17 cellular contexts compared by ENCODE assay signal in genomic region chr9:79616971-79617370, GRCh38.
"Had no signal": no experiment of that assay in that cellular context is flagged by ENCODE, and none has a peak within 500 bp of the region (broad histone marks: within the 10 kb centered on the region; RNA-seq: fewer than 3 reads in every experiment).

No MANE protein-coding gene starts in this region.

- H3K9me3 Mint-ChIP-seq: activated naive CD4-positive, alpha-beta T cell treated with anti-CD3 and anti-CD28 coated beads for 36 hours; activated T-cell treated with anti-CD3 and anti-CD28 coated beads, Interleukin-2, amount 50 U/mL, for 24 hours; activated T-helper 2 cell treated with anti-CD3 and anti-CD28 coated beads, Interferon-gamma antibody, Interleukin-2, Interleukin-4, amounts not matched to agents 10 μg/mL and 5 μg/mL and 100 μg/mL, durations not matched to agents 14 hours and 24 hours and 36 hours; immature natural killer cell; T-helper 1 cell treated with Interleukin-12 subunit alpha and Interleukin-12 subunit beta and Interleukin-4 antibody, amounts not matched to agents 30 μg/mL and 1 μg/mL, for 36 hours had no signal

- H3K4me3 ChIP-seq: right lobe of liver, smooth muscle cell had no signal

- H3K27ac Mint-ChIP-seq: activated CD4-positive, alpha-beta T cell treated with anti-CD3 and anti-CD28 coated beads, Interleukin-2, amount 10 ng/mL, durations not matched to agents 7 days and 5 days; activated CD8-positive, alpha-beta T cell treated with anti-CD3 and anti-CD28 coated beads, Interleukin-2, amount 10 ng/mL, durations not matched to agents 7 days and 5 days; activated naive CD4-positive, alpha-beta T cell treated with anti-CD3 and anti-CD28 coated beads for 36 hours; activated T-cell treated with anti-CD3 and anti-CD28 coated beads, Interleukin-2, amount 50 U/mL, for 24 hours; activated T-helper 2 cell treated with anti-CD3 and anti-CD28 coated beads, Interferon-gamma antibody, Interleukin-2, Interleukin-4, amounts not matched to agents 10 μg/mL and 5 μg/mL and 100 μg/mL, durations not matched to agents 14 hours and 24 hours and 36 hours; stimulated activated effector memory CD8-positive, alpha-beta T cell treated with anti-CD3 and anti-CD28 coated beads, Interleukin-12 subunit alpha, Interleukin-12 subunit beta, amount 100 ng/mL, for 72 hours; T-helper 1 cell treated with Interleukin-12 subunit alpha and Interleukin-12 subunit beta and Interleukin-4 antibody, amounts not matched to agents 30 μg/mL and 1 μg/mL, for 36 hours had no signal

- H3K4me2 ChIP-seq: smooth muscle cell had no signal

- H3K27me3 ChIP-seq: brain microvascular endothelial cell, right lobe of liver had no signal

- H3K4me1 ChIP-seq: right lobe of liver had no signal

- H3K9me3 ChIP-seq: right lobe of liver had no signal

- H3K36me3 ChIP-seq: brain microvascular endothelial cell, right lobe of liver had no signal

- ATAC-seq: activated CD4-positive, CD25-positive, alpha-beta regulatory T cell treated with anti-CD3 and anti-CD28 coated beads, Interleukin-2, amount 50 U/mL, for 24 hours; activated CD8-positive, alpha-beta T cell treated with anti-CD3 and anti-CD28 coated beads, Interleukin-2, amount 10 ng/mL, durations not matched to agents 7 days and 5 days; naive thymus-derived CD8-positive, alpha-beta T cell; stimulated activated effector memory CD8-positive, alpha-beta T cell treated with anti-CD3 and anti-CD28 coated beads, Interleukin-12 subunit alpha, Interleukin-12 subunit beta, amount 100 ng/mL, for 72 hours had no signal

- H3K4me3 Mint-ChIP-seq: activated CD4-positive, alpha-beta T cell treated with anti-CD3 and anti-CD28 coated beads, Interleukin-2, amount 10 ng/mL, durations not matched to agents 7 days and 5 days; activated CD8-positive, alpha-beta T cell treated with anti-CD3 and anti-CD28 coated beads, Interleukin-2, amount 10 ng/mL, durations not matched to agents 7 days and 5 days; activated naive CD4-positive, alpha-beta T cell treated with anti-CD3 and anti-CD28 coated beads for 36 hours; activated T-cell treated with anti-CD3 and anti-CD28 coated beads, Interleukin-2, amount 50 U/mL, for 24 hours; immature natural killer cell; naive thymus-derived CD8-positive, alpha-beta T cell; stimulated activated effector memory CD8-positive, alpha-beta T cell treated with anti-CD3 and anti-CD28 coated beads, Interleukin-12 subunit alpha, Interleukin-12 subunit beta, amount 100 ng/mL, for 72 hours; T-helper 1 cell treated with Interleukin-12 subunit alpha and Interleukin-12 subunit beta and Interleukin-4 antibody, amounts not matched to agents 30 μg/mL and 1 μg/mL, for 36 hours had no signal

- H3K27ac ChIP-seq: brain microvascular endothelial cell, right lobe of liver had no signal

- DNase-seq: activated CD4-positive, alpha-beta T cell treated with anti-CD3 and anti-CD28 coated beads, Interleukin-2, amount 10 ng/mL, durations not matched to agents 7 days and 5 days; activated CD8-positive, alpha-beta T cell treated with anti-CD3 and anti-CD28 coated beads, Interleukin-2, amount 10 ng/mL, durations not matched to agents 7 days and 5 days; activated naive CD4-positive, alpha-beta T cell treated with anti-CD3 and anti-CD28 coated beads for 36 hours; activated T-cell treated with anti-CD3 and anti-CD28 coated beads, Interleukin-2, amount 50 U/mL, for 24 hours; brain microvascular endothelial cell; cerebellar nuclear complex; cortex of kidney; immature natural killer cell; mesenchymal stem cell; naive thymus-derived CD8-positive, alpha-beta T cell; stimulated activated CD4-positive, alpha-beta T cell treated with anti-CD3 and anti-CD28 coated beads, Interleukin-4, amount 100 ng/mL, for 24 hours had no signal

- H3K36me3 Mint-ChIP-seq: immature natural killer cell had no signal

- H3K27me3 Mint-ChIP-seq: activated CD4-positive, alpha-beta T cell treated with anti-CD3 and anti-CD28 coated beads, Interleukin-2, amount 10 ng/mL, durations not matched to agents 7 days and 5 days; activated T-cell treated with anti-CD3 and anti-CD28 coated beads, Interleukin-2, amount 50 U/mL, for 24 hours; naive thymus-derived CD8-positive, alpha-beta T cell had no signal
